Comparison of ENCODE assay signal across 1 cellular context in genomic region chr22:20469110-20469855, GRCh38.
TF ChIP-seq lines count a peak whose summit lies in the region.

No MANE protein-coding gene starts in this region.

TF ChIP-seq in K562, 482 proteins besides CTCF, POLR2A, EP300 and RAD21 (continued from another document and continues in another):
- TF ChIP-seq MLLT1 (IDR thresholded peaks at IDR 0.05) (peak in 1 of 2 experiments; percentile 71; a peak in 1 of 4 replicates), TRIM25 (IDR thresholded peaks at IDR 0.05; ENCODE audit: borderline replicate concordance) (no peak), ZNF512 (tag; IDR thresholded peaks at IDR 0.05) (no peak), SMAD3 (CRISPR knock-in tag; conservative IDR thresholded peaks at IDR 0.05) (no peak), ZNF431 (CRISPR knock-in tag; IDR thresholded peaks at IDR 0.05) (0 out of 2 replicates have a peak, but pooled peaks have one; percentile 38), SMARCA5 (IDR thresholded peaks at IDR 0.05) (peak; percentile 48; the same call in 1 of the 2 replicates), ZZZ3 (IDR thresholded peaks at IDR 0.05) (no peak), SMARCB1 (IDR thresholded peaks at IDR 0.05; ENCODE audit: insufficient read length, low read depth) (no peak), ARID1B (IDR thresholded peaks at IDR 0.05) (peak; percentile 72), RFX7 (CRISPR knock-in tag; IDR thresholded peaks at IDR 0.05) (no peak), HMGXB4 (CRISPR knock-in tag; IDR thresholded peaks at IDR 0.05) (no peak), MEIS2 (IDR thresholded peaks at IDR 0.05; ENCODE audit: partially characterized antibody) (peak; percentile 53), CBX5 (IDR thresholded peaks at IDR 0.05; ENCODE audit: borderline replicate concordance, low read depth) (no peak), U2AF1 (optimal IDR thresholded peaks at IDR 0.05; ENCODE audit: low read depth, low read length) (no peak), XRCC3 (IDR thresholded peaks at IDR 0.05) (no peak), ZNF695 (CRISPR knock-in tag; IDR thresholded peaks at IDR 0.05) (no peak), VEZF1 (CRISPR knock-in tag; IDR thresholded peaks at IDR 0.05) (no peak), KAT2B (IDR thresholded peaks at IDR 0.05; ENCODE audit: low read depth, low read length) (no peak), CBFA2T3 (IDR thresholded peaks at IDR 0.05) (peak; percentile 77), TARDBP (IDR thresholded peaks at IDR 0.05) (no peak), ZFP36 (IDR thresholded peaks at IDR 0.05; ENCODE audit: low read depth, low read length, partially characterized antibody) (peak; percentile 19), KDM5B (IDR thresholded peaks at IDR 0.05; ENCODE audit: insufficient replicate concordance, low read depth, low read length) (peak; percentile 15), ZEB2 (IDR thresholded peaks at IDR 0.05) (0 out of 2 replicates have a peak, but pooled peaks have one; percentile 63), ZNF518B (CRISPR knock-in tag; IDR thresholded peaks at IDR 0.05) (no peak), FOXA1 (IDR thresholded peaks at IDR 0.05; ENCODE audit: borderline replicate concordance) (no peak), FOXJ2 (tag; IDR thresholded peaks at IDR 0.05) (no peak), THAP12 (CRISPR knock-in tag; IDR thresholded peaks at IDR 0.05) (peak; percentile 77; the same call in 1 of the 2 replicates), BDP1 (IDR thresholded peaks at IDR 0.05; ENCODE audit: insufficient read depth, insufficient read length) (no peak), DNMT1 (IDR thresholded peaks at IDR 0.05) (peak; percentile 96; the same call in 1 of the 2 replicates), ILK (tag; IDR thresholded peaks at IDR 0.05; ENCODE audit: borderline replicate concordance, low read depth) (no peak), YY1 (IDR thresholded peaks at IDR 0.05; ENCODE audit: borderline replicate concordance in 1 of 3, control insufficient read depth in 1 of 3, extremely low read depth in 1 of 3, insufficient read depth in 3 of 3, insufficient read length in 1 of 3, insufficient replicate concordance in 2 of 3, low read depth in 1 of 3, low read length in 2 of 3) (peak in 1 of 3 experiments; percentile 5), TSC22D4 (tag; IDR thresholded peaks at IDR 0.05) (peak; percentile 97; the same call in 1 of the 2 replicates), PBX2 (CRISPR knock-in tag; IDR thresholded peaks at IDR 0.05; ENCODE audit: low read depth) (peak; percentile 26; the same call in 1 of the 2 replicates), PBX2 (tag; conservative IDR thresholded peaks at IDR 0.05; ENCODE audit: low read depth) (peak; percentile 67), CTBP1 (IDR thresholded peaks at IDR 0.05; ENCODE audit: borderline replicate concordance) (peak; percentile 59), SIN3A (IDR thresholded peaks at IDR 0.05; ENCODE audit: borderline replicate concordance in 2 of 2, control insufficient read depth in 1 of 2, low read depth in 2 of 2, low read length in 2 of 2) (no peak), ATF3 (IDR thresholded peaks at IDR 0.05) (no peak), ATF3 (CRISPR knock-in tag; conservative IDR thresholded peaks at IDR 0.05) (0 out of 2 replicates have a peak, but pooled peaks have one; percentile 15), TEAD4 (IDR thresholded peaks at IDR 0.05; ENCODE audit: low read length) (no peak), TEAD4 (CRISPR knock-in tag; IDR thresholded peaks at IDR 0.05; ENCODE audit: borderline replicate concordance) (peak; percentile 82; the same call in 1 of the 2 replicates), MYC (IDR thresholded peaks at IDR 0.05; ENCODE audit: low read depth, low read length) (no peak), MYC (CRISPR knock-in tag; IDR thresholded peaks at IDR 0.05; ENCODE audit: borderline replicate concordance, low read depth) (0 out of 2 replicates have a peak, but pooled peaks have one; percentile 6), FOXK2 (conservative IDR thresholded peaks at IDR 0.05 in 1 of 2, IDR thresholded peaks at IDR 0.05 in 1 of 2; ENCODE audit: low read depth in 2 of 2) (peak in 1 of 2 experiments; percentile 18; a peak in 1 of 4 replicates)
